Comparison of ENCODE assay signal across 1 cellular context in genomic region chr6:159761873-159762680, GRCh38.
TF ChIP-seq lines count a peak whose summit lies in the region.

TSS of gene ACAT2 (plus strand) at chr6:159762045. CDS start at chr6:159762088, 43 bp downstream.

TF ChIP-seq in HepG2, 621 proteins besides CTCF, POLR2A, EP300 and RAD21 (continued from another document and continues in another):
- TF ChIP-seq ZNF142 (CRISPR knock-in tag; IDR thresholded peaks at IDR 0.05) (peak; percentile 66), ZNF484 (CRISPR knock-in tag; IDR thresholded peaks at IDR 0.05; ENCODE audit: borderline replicate concordance, low read depth) (peak; percentile 56; the same call in 1 of the 2 replicates), PRDM4 (CRISPR knock-in tag; IDR thresholded peaks at IDR 0.05; ENCODE audit: borderline replicate concordance) (no peak), ZNF766 (CRISPR knock-in tag; IDR thresholded peaks at IDR 0.05; ENCODE audit: borderline replicate concordance) (peak; percentile 88), ATAD3A (CRISPR knock-in tag; IDR thresholded peaks at IDR 0.05) (peak; percentile 68; the same call in 1 of the 2 replicates), MTERF4 (CRISPR knock-in tag; IDR thresholded peaks at IDR 0.05) (no peak; the same call in 1 of the 2 replicates), ZNF761 (CRISPR knock-in tag; conservative IDR thresholded peaks at IDR 0.05) (peak; percentile 96), NBN (conservative IDR thresholded peaks at IDR 0.05) (no peak), ZNF382 (CRISPR knock-in tag; IDR thresholded peaks at IDR 0.05; ENCODE audit: borderline replicate concordance) (no peak), ZBTB37 (CRISPR knock-in tag; IDR thresholded peaks at IDR 0.05) (peak; percentile 81), ZFP62 (CRISPR knock-in tag; IDR thresholded peaks at IDR 0.05) (no peak), ZNF780A (CRISPR knock-in tag; IDR thresholded peaks at IDR 0.05) (no peak; the same call in 1 of the 2 replicates), ZNF615 (CRISPR knock-in tag; IDR thresholded peaks at IDR 0.05; ENCODE audit: borderline replicate concordance) (no peak), TARDBP (CRISPR knock-in tag; IDR thresholded peaks at IDR 0.05) (peak; percentile 62), SP5 (CRISPR knock-in tag; IDR thresholded peaks at IDR 0.05; ENCODE audit: borderline replicate concordance, low read depth) (peak; percentile 55; the same call in 1 of the 2 replicates), ZNF263 (CRISPR knock-in tag; IDR thresholded peaks at IDR 0.05) (peak; percentile 67), PHF20 (CRISPR knock-in tag; IDR thresholded peaks at IDR 0.05) (peak; percentile 67; the same call in 1 of the 2 replicates), MAZ (IDR thresholded peaks at IDR 0.05; ENCODE audit: borderline replicate concordance, low read depth, low read length) (peak; percentile 70), MAZ (CRISPR knock-in tag; IDR thresholded peaks at IDR 0.05; ENCODE audit: low read depth) (peak; percentile 87), SIX4 (CRISPR knock-in tag; IDR thresholded peaks at IDR 0.05) (no peak), ZBTB10 (CRISPR knock-in tag; IDR thresholded peaks at IDR 0.05; ENCODE audit: borderline replicate concordance) (no peak; the same call in 1 of the 2 replicates), GFI1 (CRISPR knock-in tag; IDR thresholded peaks at IDR 0.05; ENCODE audit: borderline replicate concordance) (peak; percentile 67; the same call in 1 of the 2 replicates), BORCS8-MEF2B (CRISPR knock-in tag; IDR thresholded peaks at IDR 0.05) (peak; percentile 87), ZNF724P (CRISPR knock-in tag; IDR thresholded peaks at IDR 0.05; ENCODE audit: borderline replicate concordance) (no peak), ZBTB1 (CRISPR knock-in tag; IDR thresholded peaks at IDR 0.05; ENCODE audit: borderline replicate concordance) (0 out of 2 replicates have a peak, but pooled peaks have one; percentile 79), MAX (IDR thresholded peaks at IDR 0.05) (no peak; the same call in 1 of the 2 replicates), CERS6 (CRISPR knock-in tag; IDR thresholded peaks at IDR 0.05) (no peak), POLR2AphosphoS2 (IDR thresholded peaks at IDR 0.05; ENCODE audit: low read depth, low read length) (no peak), ZNF788 (CRISPR knock-in tag; IDR thresholded peaks at IDR 0.05; ENCODE audit: borderline replicate concordance) (peak; percentile 91; the same call in 1 of the 2 replicates), TERF1 (CRISPR knock-in tag; IDR thresholded peaks at IDR 0.05) (no peak), SKI (IDR thresholded peaks at IDR 0.05; ENCODE audit: partially characterized antibody) (peak; percentile 15), KDM1A (CRISPR knock-in tag; IDR thresholded peaks at IDR 0.05) (no peak), PRDM10 (CRISPR knock-in tag; IDR thresholded peaks at IDR 0.05; ENCODE audit: low read depth) (peak; percentile 94), ZNF234 (CRISPR knock-in tag; conservative IDR thresholded peaks at IDR 0.05) (peak; percentile 44; the same call in 1 of the 2 replicates), BHLHE40 (IDR thresholded peaks at IDR 0.05; ENCODE audit: low read length) (no peak), ZKSCAN1 (IDR thresholded peaks at IDR 0.05; ENCODE audit: low read length) (no peak), KDM5B (CRISPR knock-in tag; IDR thresholded peaks at IDR 0.05; ENCODE audit: borderline replicate concordance) (peak; percentile 97; the same call in 1 of the 2 replicates), FOXK2 (IDR thresholded peaks at IDR 0.05) (no peak)
